Comparison of ENCODE assay signal across 35 cellular contexts in genomic region chr2:190736355-190736754, GRCh38.
DNase-seq lines count a peak whose midpoint lies in the region; ATAC-seq, FAIRE-seq and TF ChIP-seq lines count a peak whose summit lies in the region.
"Had no signal": no experiment of that assay in that cellular context is flagged by ENCODE, and none has a peak within 500 bp of the region (broad histone marks: within the 10 kb centered on the region; RNA-seq: fewer than 3 reads in every experiment).

No MANE protein-coding gene starts in this region.

- no peaks in the 10 kb centered on the region for H3K4me1 ChIP-seq in mucosa of descending colon (ENCODE audit: low read depth)
- H3K4me1 ChIP-seq: A549, BE2C, Caco-2 had no signal

- DNase-seq in H54 (ENCODE audit: insufficient read length, low spot score) = no peak
- DNase-seq in left colon = no peak
- DNase-seq in mucosa of descending colon = no peak
- DNase-seq in stimulated activated effector memory CD8-positive, alpha-beta T cell treated with anti-CD3 and anti-CD28 coated beads, Interleukin-12 subunit alpha, Interleukin-12 subunit beta, amount 100 ng/mL, for 72 hours (ENCODE audit: low spot score in 2 of 2) = no peak
- no peak for DNase-seq in cerebellum (ENCODE audit: low spot score)
- no peak for DNase-seq in HTR-8/SVneo (ENCODE audit: insufficient read length, low spot score)
- no peak for DNase-seq in HEK293T (ENCODE audit: extremely low spot score)
- DNase-seq: 8988T; ACHN; AML-193; BE2C; C1 segment of cervical spinal cord; Caco-2; Calu3; CD4-positive, alpha-beta memory T cell; CD4-positive, alpha-beta T cell; CD4-positive, CD25-positive, alpha-beta regulatory T cell; CD8-positive, alpha-beta memory T cell; CD8-positive, alpha-beta T cell; COR-L47; DMS 273 treated with DMSO at 0.1 percent for 48 hours; DMS153; DMS53; DMS79; DMS79 treated with DMSO at 0.1 percent for 48 hours; DND-41; EL had no signal

- H3K27ac Mint-ChIP-seq in stimulated activated effector memory CD8-positive, alpha-beta T cell treated with anti-CD3 and anti-CD28 coated beads, Interleukin-12 subunit alpha, Interleukin-12 subunit beta, amount 100 ng/mL, for 72 hours = no peak overlapping the region
- H3K27ac Mint-ChIP-seq: B cell; CD4-positive, alpha-beta T cell; CD8-positive, alpha-beta memory T cell; CD8-positive, alpha-beta T cell had no signal

- intact Hi-C loops in left colon (cut with DNase I, micrococcal nuclease) (no loop called here), mucosa of descending colon (cut with DNase I, micrococcal nuclease) (no loop called here)

- no peaks in the 10 kb centered on the region for H3K9me3 Mint-ChIP-seq in stimulated activated effector memory CD8-positive, alpha-beta T cell treated with anti-CD3 and anti-CD28 coated beads, Interleukin-12 subunit alpha, Interleukin-12 subunit beta, amount 100 ng/mL, for 72 hours
- H3K9me3 Mint-ChIP-seq: CD4-positive, alpha-beta memory T cell; CD4-positive, alpha-beta T cell; CD4-positive, CD25-positive, alpha-beta regulatory T cell; CD8-positive, alpha-beta memory T cell; CD8-positive, alpha-beta T cell had no signal

- POLR2A ChIA-PET in HEK293T (lab: Yijun Ruan, JAX) = no interaction called here

- TF ChIP-seq POLR2A in H54 (IDR thresholded peaks at IDR 0.05; ENCODE audit: low read depth, low read length) = no peak

- TF ChIP-seq CTCF in mucosa of descending colon (IDR thresholded peaks at IDR 0.05) = no peak

- no peak overlapping the region for H3K4me3 Mint-ChIP-seq in stimulated activated effector memory CD8-positive, alpha-beta T cell treated with anti-CD3 and anti-CD28 coated beads, Interleukin-12 subunit alpha, Interleukin-12 subunit beta, amount 100 ng/mL, for 72 hours
- H3K4me3 Mint-ChIP-seq: B cell; CD14-positive monocyte; CD4-positive, alpha-beta memory T cell; CD4-positive, alpha-beta T cell; CD4-positive, CD25-positive, alpha-beta regulatory T cell; CD8-positive, alpha-beta memory T cell; CD8-positive, alpha-beta T cell had no signal

- CTCF ChIA-PET in HEK293T (lab: Yijun Ruan, JAX) = no interaction called here

- ATAC-seq in left colon (peak; percentile 90), mucosa of descending colon (peak; percentile 64), GM19351 (IDR thresholded peaks at IDR 0.05; ENCODE audit: unreplicated experiment) (no peak)
- peak; percentile 43 for ATAC-seq in stimulated activated effector memory CD8-positive, alpha-beta T cell treated with anti-CD3 and anti-CD28 coated beads, Interleukin-12 subunit alpha, Interleukin-12 subunit beta, amount 100 ng/mL, for 72 hours
- ATAC-seq: A549; CD8-positive, alpha-beta T cell had no signal

- no peak overlapping the region for H3K4me3 ChIP-seq in mucosa of descending colon
- H3K4me3 ChIP-seq: A549; BLaER1; BLaER1 treated with 17β-estradiol and CSF1 and Interleukin-3, amounts not matched to agents 10 nM and 100 nM had no signal

- H3K36me3 ChIP-seq in mucosa of descending colon (ENCODE audit: low read depth) = no peaks in the 10 kb centered on the region
- H3K36me3 ChIP-seq: BE2C; BLaER1; BLaER1 treated with 17β-estradiol and CSF1 and Interleukin-3, amounts not matched to agents 10 nM and 100 nM had no signal

- no peaks in the 10 kb centered on the region for H3K9me3 ChIP-seq in mucosa of descending colon
- H3K9me3 ChIP-seq: A549; BE2C; BLaER1; BLaER1 treated with 17β-estradiol and CSF1 and Interleukin-3, amounts not matched to agents 10 nM and 100 nM; Caco-2 had no signal

- H3K36me3 Mint-ChIP-seq in stimulated activated effector memory CD8-positive, alpha-beta T cell treated with anti-CD3 and anti-CD28 coated beads, Interleukin-12 subunit alpha, Interleukin-12 subunit beta, amount 100 ng/mL, for 72 hours = no peaks in the 10 kb centered on the region
- H3K36me3 Mint-ChIP-seq: CD14-positive monocyte; CD4-positive, alpha-beta memory T cell; CD4-positive, CD25-positive, alpha-beta regulatory T cell; CD8-positive, alpha-beta memory T cell; CD8-positive, alpha-beta T cell had no signal

- FAIRE-seq in H54 (lab: Jason Lieb, UNC) (peak; percentile 11), HTR-8/SVneo (lab: Jason Lieb, UNC) (no peak)
- FAIRE-seq: A204.1, A549, D721Med had no signal

- H3K4me1 Mint-ChIP-seq in stimulated activated effector memory CD8-positive, alpha-beta T cell treated with anti-CD3 and anti-CD28 coated beads, Interleukin-12 subunit alpha, Interleukin-12 subunit beta, amount 100 ng/mL, for 72 hours = no peaks in the 10 kb centered on the region
- H3K4me1 Mint-ChIP-seq: B cell; CD14-positive monocyte; CD4-positive, alpha-beta memory T cell; CD4-positive, CD25-positive, alpha-beta regulatory T cell; CD8-positive, alpha-beta memory T cell had no signal

TF ChIP-seq in HEK293T, 16 proteins besides CTCF, POLR2A, EP300 and RAD21:
- no peak for TF ChIP-seq HDGF (IDR thresholded peaks at IDR 0.05; ENCODE audit: borderline replicate concordance)
- no peak for TF ChIP-seq NFRKB (IDR thresholded peaks at IDR 0.05)
- TF ChIP-seq LEF1 (IDR thresholded peaks at IDR 0.05; ENCODE audit: borderline replicate concordance) = no peak
- TF ChIP-seq ELF4 (IDR thresholded peaks at IDR 0.05) = no peak
- no peak for TF ChIP-seq TARDBP (IDR thresholded peaks at IDR 0.05)
- TF ChIP-seq FOXM1 (IDR thresholded peaks at IDR 0.05; ENCODE audit: borderline replicate concordance) = no peak
- no peak for TF ChIP-seq ARNT (IDR thresholded peaks at IDR 0.05)
- TF ChIP-seq BHLHE40 (IDR thresholded peaks at IDR 0.05; ENCODE audit: borderline replicate concordance) = no peak
- no peak for TF ChIP-seq FOXA1 (IDR thresholded peaks at IDR 0.05)
- no peak for TF ChIP-seq PKNOX1 (IDR thresholded peaks at IDR 0.05)
- no peak for TF ChIP-seq ZNF384 (IDR thresholded peaks at IDR 0.05)
- TF ChIP-seq L3MBTL2 (conservative IDR thresholded peaks at IDR 0.05) = no peak
- TF ChIP-seq FOXK2 (IDR thresholded peaks at IDR 0.05) = no peak
- no peak for TF ChIP-seq SUZ12 (IDR thresholded peaks at IDR 0.05)
- TF ChIP-seq CTBP1 (IDR thresholded peaks at IDR 0.05; ENCODE audit: borderline replicate concordance) = no peak
- no peak for TF ChIP-seq SP1 (IDR thresholded peaks at IDR 0.05)
TF ChIP-seq in HEK293T: peak in this region for 0.
